In the genomic region with DNA sequence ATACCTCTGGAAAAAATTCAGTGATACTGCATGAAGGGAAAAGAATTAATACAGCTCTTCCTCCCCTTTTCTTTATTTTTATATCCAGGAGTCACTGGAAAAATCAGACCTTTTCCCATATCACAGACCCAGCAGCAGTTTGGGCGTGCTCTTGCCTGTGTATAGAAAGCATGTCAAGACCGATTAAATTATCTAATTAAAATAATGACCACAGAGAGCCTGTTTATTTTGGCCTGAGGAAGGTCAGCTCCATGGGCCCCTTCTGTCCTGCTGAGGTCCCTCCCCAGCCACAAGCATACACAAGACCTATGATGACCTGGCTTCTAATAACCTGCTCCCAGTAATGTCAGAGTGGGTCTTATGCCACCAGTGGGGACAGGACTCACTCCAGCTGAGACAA, we compare ENCODE assay signal across 15 cellular contexts.
DNase-seq lines count a peak whose midpoint lies in the region; ATAC-seq, FAIRE-seq and TF ChIP-seq lines count a peak whose summit lies in the region.
"Had no signal": no experiment of that assay in that cellular context is flagged by ENCODE, and none has a peak within 500 bp of the region (broad histone marks: within the 10 kb centered on the region; RNA-seq: fewer than 3 reads in every experiment).

No MANE protein-coding gene starts in this region.

- no peak overlapping the region for H3K4me3 Mint-ChIP-seq in dendritic cell treated with granulocyte-macrophage colony-stimulating factor and Interleukin-4, amounts not matched to agents 40 ng/mL and 50 ng/mL, for 4 days
- peak overlapping the region in 1 of 3 experiments; percentile 38 for H3K4me3 Mint-ChIP-seq in nephron

- ATAC-seq in Right ventricle myocardium superior (ENCODE audit: poor library complexity) (no peak), HG03432 (IDR thresholded peaks at IDR 0.05; ENCODE audit: unreplicated experiment) (no peak)

- H3K27ac Mint-ChIP-seq in dendritic cell treated with granulocyte-macrophage colony-stimulating factor and Interleukin-4, amounts not matched to agents 40 ng/mL and 50 ng/mL, for 4 days, result peak overlapping the region; percentile 86
- peak overlapping the region; percentile 38 to 95 (median 50) for H3K27ac Mint-ChIP-seq in nephron

- no peak for FAIRE-seq in GM19239 (lab: Jason Lieb, UNC)
- FAIRE-seq: A204.1, H54 had no signal

- H3K27me3 Mint-ChIP-seq in dendritic cell treated with granulocyte-macrophage colony-stimulating factor and Interleukin-4, amounts not matched to agents 40 ng/mL and 50 ng/mL, for 4 days, result peaks cover 2% of the 10 kb centered on the region
- peaks cover 17% of the 10 kb centered on the region for H3K27me3 Mint-ChIP-seq in nephron (ENCODE audit: low read depth)

- no peaks in the 10 kb centered on the region for H3K9me3 ChIP-seq in left ventricle myocardium inferior (replicated peaks)
- H3K9me3 ChIP-seq: Caco-2, Peyer's patch had no signal

- H3K27ac ChIP-seq in left ventricle myocardium inferior (replicated peaks), result peak overlapping the region; percentile 11

- peaks cover 61% of the 10 kb centered on the region for H3K4me1 ChIP-seq in left ventricle myocardium inferior
- H3K4me1 ChIP-seq: Caco-2 had no signal

- H3K36me3 Mint-ChIP-seq in dendritic cell treated with granulocyte-macrophage colony-stimulating factor and Interleukin-4, amounts not matched to agents 40 ng/mL and 50 ng/mL, for 4 days (ENCODE audit: low read depth), result no peaks in the 10 kb centered on the region
- no peaks in the 10 kb centered on the region for H3K36me3 Mint-ChIP-seq in nephron (ENCODE audit: low read depth)

- DNase-seq in left ventricle myocardium inferior (no peak), Right ventricle myocardium superior (no peak), GM19239 (ENCODE audit: insufficient read length, low spot score) (no peak), SW480 (ENCODE audit: low spot score) (no peak), DMS 273 (lab: John Stamatoyannopoulos, UW; ENCODE audit: unreplicated experiment) (no peak)
- DNase-seq: Caco-2, Kasumi-1, NCI-H226, Peyer's patch, SIG-M5 had no signal

- no peaks in the 10 kb centered on the region for H3K36me3 ChIP-seq in left ventricle myocardium inferior
- H3K36me3 ChIP-seq: Peyer's patch had no signal

- no peak overlapping the region for H3K4me3 ChIP-seq in left ventricle myocardium inferior
- H3K4me3 ChIP-seq: Peyer's patch had no signal

- intact Hi-C loops in left ventricle myocardium inferior (cut with micrococcal nuclease) (no loop called here), Right ventricle myocardium superior (cut with DNase I) (no loop called here)
- intact Hi-C loops in dendritic cell treated with granulocyte-macrophage colony-stimulating factor and Interleukin-4, amounts not matched to agents 40 ng/mL and 50 ng/mL, for 4 days (cut with micrococcal nuclease), result no loop called here

- no peaks in the 10 kb centered on the region for H3K27me3 ChIP-seq in left ventricle myocardium inferior (ENCODE audit: low read depth)
- H3K27me3 ChIP-seq: Peyer's patch had no signal

- TF ChIP-seq CTCF in left ventricle myocardium inferior (IDR thresholded peaks at IDR 0.05; ENCODE audit: borderline replicate concordance), result no peak
- no peak for TF ChIP-seq CTCF in nephron (IDR thresholded peaks at IDR 0.05; ENCODE audit: unreplicated experiment in 3 of 3)

- H3K9me3 Mint-ChIP-seq in dendritic cell treated with granulocyte-macrophage colony-stimulating factor and Interleukin-4, amounts not matched to agents 40 ng/mL and 50 ng/mL, for 4 days, result peaks cover 8% of the 10 kb centered on the region
- no peaks in the 10 kb centered on the region for H3K9me3 Mint-ChIP-seq in nephron

- peaks cover 67% of the 10 kb centered on the region for H3K4me1 Mint-ChIP-seq in dendritic cell treated with granulocyte-macrophage colony-stimulating factor and Interleukin-4, amounts not matched to agents 40 ng/mL and 50 ng/mL, for 4 days (ENCODE audit: low read depth)
- peaks cover 72% of the 10 kb centered on the region for H3K4me1 Mint-ChIP-seq in nephron
